35 cellular contexts compared by ENCODE assay signal in genomic region chr6:152122434-152122833, GRCh38.
"Had no signal": no experiment of that assay in that cellular context is flagged by ENCODE, and none has a peak within 500 bp of the region (broad histone marks: within the 10 kb centered on the region; RNA-seq: fewer than 3 reads in every experiment).

No MANE protein-coding gene starts in this region.

- H3K27ac ChIP-seq: ascending aorta, cardiac muscle cell, Peyer's patch, VCaP had no signal

- H3K27me3 ChIP-seq: ascending aorta, cardiac muscle cell, MG63, Peyer's patch had no signal

- H3K9me3 Mint-ChIP-seq: activated naive CD4-positive, alpha-beta T cell treated with anti-CD3 and anti-CD28 coated beads, Interleukin-2, amount 50 U/mL, for 24 hours; activated T-helper 2 cell treated with anti-CD3 and anti-CD28 coated beads, Interferon-gamma antibody, Interleukin-2, Interleukin-4, amounts not matched to agents 10 μg/mL and 5 μg/mL and 100 μg/mL, durations not matched to agents 14 hours and 24 hours and 36 hours had no signal

- H3K27ac Mint-ChIP-seq: activated B cell treated with CpG ODN at 0.5 μM for 24 hours; activated CD4-positive, alpha-beta memory T cell treated with anti-CD3 and anti-CD28 coated beads for 36 hours; activated naive CD4-positive, alpha-beta T cell treated with anti-CD3 and anti-CD28 coated beads, Interleukin-2, amount 50 U/mL, for 24 hours; activated naive CD8-positive, alpha-beta T cell treated with anti-CD3 and anti-CD28 coated beads, Interleukin-2, amount 10 ng/mL, durations not matched to agents 7 days and 5 days; activated T-helper 2 cell treated with anti-CD3 and anti-CD28 coated beads, Interferon-gamma antibody, Interleukin-2, Interleukin-4, amounts not matched to agents 10 μg/mL and 5 μg/mL and 100 μg/mL, durations not matched to agents 14 hours and 24 hours and 36 hours had no signal

- H3K9me3 ChIP-seq: ascending aorta, MG63, Peyer's patch had no signal

- H3K27me3 Mint-ChIP-seq: activated B cell treated with CpG ODN at 0.5 μM for 24 hours; activated CD4-positive, alpha-beta memory T cell treated with anti-CD3 and anti-CD28 coated beads for 36 hours; activated naive CD4-positive, alpha-beta T cell treated with anti-CD3 and anti-CD28 coated beads, Interleukin-2, amount 50 U/mL, for 24 hours; activated naive CD8-positive, alpha-beta T cell treated with anti-CD3 and anti-CD28 coated beads, Interleukin-2, amount 10 ng/mL, durations not matched to agents 7 days and 5 days; T-cell had no signal

- H3K4me3 Mint-ChIP-seq: activated B cell treated with CpG ODN at 0.5 μM for 24 hours; activated CD4-positive, alpha-beta memory T cell treated with anti-CD3 and anti-CD28 coated beads for 36 hours; activated naive CD4-positive, alpha-beta T cell treated with anti-CD3 and anti-CD28 coated beads, Interleukin-2, amount 50 U/mL, for 24 hours; activated naive CD8-positive, alpha-beta T cell treated with anti-CD3 and anti-CD28 coated beads, Interleukin-2, amount 10 ng/mL, durations not matched to agents 7 days and 5 days; T-cell had no signal

- ATAC-seq: PC-3, SK-N-SH treated with all-trans-retinoic acid at 6 μM for 48 hours, T-cell had no signal

- DNase-seq: activated B cell treated with CpG ODN at 0.5 μM for 24 hours; activated CD4-positive, alpha-beta memory T cell treated with anti-CD3 and anti-CD28 coated beads for 36 hours; activated CD4-positive, alpha-beta T cell treated with anti-CD3 and anti-CD28 coated beads for 4 hours; activated CD4-positive, alpha-beta T cell treated with anti-CD3 and anti-CD28 coated beads, Interleukin-2, amount 50 U/mL, for 1 hour; activated CD4-positive, CD25-positive, alpha-beta regulatory T cell treated with anti-CD3 and anti-CD28 coated beads, Interleukin-2, amount 50 U/mL, for 72 hours; activated CD8-positive, alpha-beta memory T cell treated with anti-CD3 and anti-CD28 coated beads, Interleukin-2, amount 50 U/mL, for 4 hours; activated gamma-delta T cell; activated naive CD4-positive, alpha-beta T cell treated with Interleukin-2 at 50 U/mL for 16 hours; activated naive CD8-positive, alpha-beta T cell treated with anti-CD3 and anti-CD28 coated beads, Interleukin-2, amount 10 ng/mL, durations not matched to agents 7 days and 5 days; activated T-cell treated with anti-CD3 and anti-CD28 coated beads for 4 hours; activated T-cell treated with anti-CD3 and anti-CD28 coated beads, Interleukin-2, amount 50 U/mL, for 48 hours; Kasumi-1; KG1; MG63; NCI-H1048; NCI-H1436 treated with DMSO at 0.1 percent for 48 hours; NCI-H1694 treated with DMSO at 0.1 percent for 48 hours; NCI-H2029; NCI-H510A; NCI-H526; NCI-H748 treated with DMSO at 0.1 percent for 48 hours; NK-92 treated with Interleukin-12 subunit alpha and Interleukin-12 subunit beta, amount 100 ng/mL, for 24 hours; Peyer's patch; RPMI8226; SIG-M5; T-cell; T-helper 2 cell; T-helper 9 cell had no signal

- H3K36me3 ChIP-seq: cardiac muscle cell, MG63 had no signal

- H3K4me3 ChIP-seq: ascending aorta, cardiac muscle cell, MG63, Peyer's patch had no signal

- H3K4me1 ChIP-seq: Peyer's patch had no signal
